Comparison of ENCODE assay signal across 1 cellular context in the genomic region with DNA sequence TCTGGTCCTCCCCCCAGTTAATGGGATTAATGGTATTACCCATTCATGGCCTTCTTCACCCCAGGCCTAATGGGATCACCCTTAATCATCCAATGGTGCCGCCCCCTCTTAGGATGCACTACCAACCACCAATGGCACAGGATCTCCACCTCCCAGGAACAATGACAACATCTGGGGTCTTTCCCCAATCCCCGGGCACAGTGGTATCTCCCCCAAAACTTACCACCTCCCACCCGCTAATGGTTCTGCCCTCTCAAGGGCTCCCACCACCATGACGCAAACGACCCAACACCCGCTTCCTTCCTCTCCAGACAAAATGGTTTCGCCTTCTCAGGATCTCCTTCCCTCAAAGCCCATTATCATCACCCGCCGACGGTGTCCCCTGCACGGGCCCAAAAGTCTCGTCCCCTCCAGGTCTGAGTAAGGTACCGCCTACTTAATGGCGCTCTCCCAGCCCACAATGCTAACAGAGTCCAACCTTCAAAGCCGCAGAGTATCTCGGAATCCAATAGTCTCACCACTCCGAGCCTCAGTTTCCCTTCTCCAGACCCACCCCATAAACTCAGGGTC.
TF ChIP-seq lines count a peak whose summit lies in the region.

No MANE protein-coding gene starts in this region.

TF ChIP-seq in HepG2, 621 proteins besides CTCF, POLR2A, EP300 and RAD21:
- no peak for TF ChIP-seq ZBTB14 (CRISPR knock-in tag; IDR thresholded peaks at IDR 0.05)
- no peak for TF ChIP-seq ZBTB20 (CRISPR knock-in tag; IDR thresholded peaks at IDR 0.05; ENCODE audit: borderline replicate concordance, low read depth)
- no peak for TF ChIP-seq CENPX (CRISPR knock-in tag; IDR thresholded peaks at IDR 0.05)
- 0 out of 2 replicates have a peak, but pooled peaks have one; percentile 11 for TF ChIP-seq AHR (CRISPR knock-in tag; IDR thresholded peaks at IDR 0.05)
- TF ChIP-seq ZNF546 (CRISPR knock-in tag; conservative IDR thresholded peaks at IDR 0.05) = no peak
- no peak for TF ChIP-seq ZNF614 (CRISPR knock-in tag; IDR thresholded peaks at IDR 0.05; ENCODE audit: borderline replicate concordance)
- TF ChIP-seq ZNF33A (CRISPR knock-in tag; IDR thresholded peaks at IDR 0.05; ENCODE audit: borderline replicate concordance) = no peak
- TF ChIP-seq ASH2L (IDR thresholded peaks at IDR 0.05; ENCODE audit: insufficient read length, low read depth, low read length) = peak; percentile 8
